In the genomic region with DNA sequence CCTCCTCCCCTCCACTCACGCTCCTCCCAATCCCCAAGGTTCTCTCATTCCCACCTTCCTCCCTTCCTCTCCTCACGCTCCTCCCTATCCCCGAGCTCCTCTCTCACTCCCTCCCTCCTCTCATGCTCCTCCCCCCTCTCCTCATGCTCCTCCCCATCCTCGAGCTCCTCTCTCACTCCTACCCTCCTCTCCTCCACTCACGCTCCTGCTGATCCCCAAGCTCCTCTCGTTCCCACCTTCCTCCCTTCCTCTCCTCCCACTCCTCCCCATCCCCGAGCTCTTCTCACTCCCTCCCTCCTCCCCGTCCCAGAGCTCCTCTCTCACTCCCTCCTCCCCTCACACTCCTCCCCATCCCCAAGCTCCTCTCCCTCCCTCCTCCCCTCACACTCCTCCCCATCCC, we compare ENCODE assay signal across 38 cellular contexts. TPM values are rescaled to one million over a fixed set of nuclear protein-coding genes. Genes with fewer than 3 reads are reported as not detected.
"Had no signal": no experiment of that assay in that cellular context is flagged by ENCODE, and none has a peak within 500 bp of the region (broad histone marks: within the 10 kb centered on the region; RNA-seq: fewer than 3 reads in every experiment).

No MANE protein-coding gene starts in this region.

- H3K4me3 ChIP-seq: ascending aorta, cardiac muscle cell had no signal

- H3K27ac Mint-ChIP-seq: activated CD4-positive, alpha-beta memory T cell treated with anti-CD3 and anti-CD28 coated beads, Interleukin-2, amount 10 ng/mL, durations not matched to agents 7 days and 5 days; activated CD4-positive, alpha-beta T cell treated with anti-CD3 and anti-CD28 coated beads for 36 hours; activated CD4-positive, alpha-beta T cell treated with anti-CD3 and anti-CD28 coated beads, Interleukin-2, amount 10 ng/mL, durations not matched to agents 7 days and 5 days; activated CD8-positive, alpha-beta memory T cell treated with anti-CD3 and anti-CD28 coated beads, Interleukin-2, amount 10 ng/mL, durations not matched to agents 7 days and 5 days; activated CD8-positive, alpha-beta T cell treated with anti-CD3 and anti-CD28 coated beads, Interleukin-2, amount 10 ng/mL, durations not matched to agents 7 days and 5 days; activated naive CD4-positive, alpha-beta T cell treated with anti-CD3 and anti-CD28 coated beads, Interleukin-2, amount 10 ng/mL, durations not matched to agents 7 days and 5 days; activated naive CD4-positive, alpha-beta T cell treated with anti-CD3 and anti-CD28 coated beads, Interleukin-2, amount 50 U/mL, for 24 hours; activated naive CD8-positive, alpha-beta T cell; activated naive CD8-positive, alpha-beta T cell treated with anti-CD3 and anti-CD28 coated beads, Interleukin-2, amount 10 ng/mL, durations not matched to agents 7 days and 5 days; activated naive CD8-positive, alpha-beta T cell treated with anti-CD3 and anti-CD28 coated beads, Interleukin-2, amount 50 U/mL, for 24 hours; activated T-cell treated with anti-CD3 and anti-CD28 coated beads, Interleukin-2, amount 50 U/mL, for 24 hours; activated T-helper 2 cell treated with anti-CD3 and anti-CD28 coated beads, Interferon-gamma antibody, Interleukin-2, Interleukin-4, amounts not matched to agents 10 μg/mL and 5 μg/mL and 100 μg/mL, durations not matched to agents 14 hours and 24 hours and 36 hours; T-helper 1 cell treated with Interleukin-12 subunit alpha and Interleukin-12 subunit beta and Interleukin-4 antibody, amounts not matched to agents 30 μg/mL and 1 μg/mL, for 36 hours; T-helper 2 cell treated with Interferon-gamma antibody and Interleukin-4, amounts not matched to agents 5 μg/mL and 100 μg/mL, for 36 hours had no signal

- H3K36me3 ChIP-seq: ascending aorta, cardiac muscle cell had no signal

- H3K27ac ChIP-seq: ascending aorta, cardiac muscle cell, VCaP had no signal

- H3K36me3 Mint-ChIP-seq: activated CD8-positive, alpha-beta memory T cell treated with anti-CD3 and anti-CD28 coated beads, Interleukin-2, amount 10 ng/mL, durations not matched to agents 7 days and 5 days; activated naive CD4-positive, alpha-beta T cell treated with anti-CD3 and anti-CD28 coated beads, Interleukin-2, amount 10 ng/mL, durations not matched to agents 7 days and 5 days; activated naive CD4-positive, alpha-beta T cell treated with anti-CD3 and anti-CD28 coated beads, Interleukin-2, amount 50 U/mL, for 24 hours; activated naive CD8-positive, alpha-beta T cell; activated naive CD8-positive, alpha-beta T cell treated with anti-CD3 and anti-CD28 coated beads, Interleukin-2, amount 10 ng/mL, durations not matched to agents 7 days and 5 days had no signal

- H3K27me3 ChIP-seq: ascending aorta, cardiac muscle cell had no signal

- H3K4me1 ChIP-seq: ascending aorta had no signal

- FAIRE-seq: bronchial epithelial cell, TTC549 had no signal

- H3K4me3 Mint-ChIP-seq: activated CD4-positive, alpha-beta memory T cell treated with anti-CD3 and anti-CD28 coated beads, Interleukin-2, amount 10 ng/mL, durations not matched to agents 7 days and 5 days; activated CD4-positive, alpha-beta T cell treated with anti-CD3 and anti-CD28 coated beads for 36 hours; activated CD4-positive, alpha-beta T cell treated with anti-CD3 and anti-CD28 coated beads, Interleukin-2, amount 10 ng/mL, durations not matched to agents 7 days and 5 days; activated CD8-positive, alpha-beta memory T cell treated with anti-CD3 and anti-CD28 coated beads, Interleukin-2, amount 10 ng/mL, durations not matched to agents 7 days and 5 days; activated CD8-positive, alpha-beta T cell treated with anti-CD3 and anti-CD28 coated beads, Interleukin-2, amount 10 ng/mL, durations not matched to agents 7 days and 5 days; activated naive CD4-positive, alpha-beta T cell treated with anti-CD3 and anti-CD28 coated beads, Interleukin-2, amount 10 ng/mL, durations not matched to agents 7 days and 5 days; activated naive CD4-positive, alpha-beta T cell treated with anti-CD3 and anti-CD28 coated beads, Interleukin-2, amount 50 U/mL, for 24 hours; activated naive CD8-positive, alpha-beta T cell; activated naive CD8-positive, alpha-beta T cell treated with anti-CD3 and anti-CD28 coated beads, Interleukin-2, amount 10 ng/mL, durations not matched to agents 7 days and 5 days; activated naive CD8-positive, alpha-beta T cell treated with anti-CD3 and anti-CD28 coated beads, Interleukin-2, amount 50 U/mL, for 24 hours; activated T-cell treated with anti-CD3 and anti-CD28 coated beads, Interleukin-2, amount 50 U/mL, for 24 hours; brain; central memory CD8-positive, alpha-beta T cell; T-helper 1 cell treated with Interleukin-12 subunit alpha and Interleukin-12 subunit beta and Interleukin-4 antibody, amounts not matched to agents 30 μg/mL and 1 μg/mL, for 36 hours; T-helper 2 cell treated with Interferon-gamma antibody and Interleukin-4, amounts not matched to agents 5 μg/mL and 100 μg/mL, for 36 hours had no signal

- DNase-seq: activated CD4-positive, alpha-beta memory T cell treated with anti-CD3 and anti-CD28 coated beads, Interleukin-2, amount 10 ng/mL, durations not matched to agents 7 days and 5 days; activated CD4-positive, alpha-beta T cell treated with anti-CD3 and anti-CD28 coated beads for 1 hour; activated CD4-positive, alpha-beta T cell treated with anti-CD3 and anti-CD28 coated beads for 36 hours; activated CD4-positive, alpha-beta T cell treated with anti-CD3 and anti-CD28 coated beads for 48 hours; activated CD4-positive, alpha-beta T cell treated with anti-CD3 and anti-CD28 coated beads, Interleukin-2, amount 10 ng/mL, durations not matched to agents 7 days and 5 days; activated CD4-positive, alpha-beta T cell treated with anti-CD3 and anti-CD28 coated beads, Interleukin-2, amount 50 U/mL, for 48 hours; activated CD4-positive, CD25-positive, alpha-beta regulatory T cell; activated CD8-positive, alpha-beta memory T cell treated with anti-CD3 and anti-CD28 coated beads for 24 hours; activated CD8-positive, alpha-beta memory T cell treated with anti-CD3 and anti-CD28 coated beads, Interleukin-2, amount 10 ng/mL, durations not matched to agents 7 days and 5 days; activated CD8-positive, alpha-beta memory T cell treated with anti-CD3 and anti-CD28 coated beads, Interleukin-2, amount 50 U/mL, for 48 hours; activated CD8-positive, alpha-beta T cell treated with anti-CD3 and anti-CD28 coated beads, Interleukin-2, amount 10 ng/mL, durations not matched to agents 7 days and 5 days; activated effector memory CD4-positive, alpha-beta T cell treated with Interleukin-2 at 50 U/mL for 16 hours; activated gamma-delta T cell; activated naive CD4-positive, alpha-beta T cell treated with anti-CD3 and anti-CD28 coated beads, Interleukin-2, amount 10 ng/mL, durations not matched to agents 7 days and 5 days; activated naive CD4-positive, alpha-beta T cell treated with Interleukin-2 at 50 U/mL for 16 hours; activated naive CD8-positive, alpha-beta T cell treated with anti-CD3 and anti-CD28 coated beads, Interleukin-2, amount 10 ng/mL, durations not matched to agents 7 days and 5 days; activated naive CD8-positive, alpha-beta T cell treated with anti-CD3 and anti-CD28 coated beads, Interleukin-2, amount 50 U/mL, for 24 hours; activated T-cell treated with anti-CD3 and anti-CD28 coated beads, Interleukin-2, amount 50 U/mL, for 24 hours; activated T-cell treated with anti-CD3 and anti-CD28 coated beads, Interleukin-2, amount 50 U/mL, for 48 hours; amygdala; anterior cingulate cortex; caudate nucleus; cerebellar nuclear complex; T-helper 1 cell; T-helper 9 cell had no signal

- ATAC-seq: activated CD4-positive, alpha-beta T cell treated with anti-CD3 and anti-CD28 coated beads for 36 hours; activated CD4-positive, CD25-positive, alpha-beta regulatory T cell treated with anti-CD3 and anti-CD28 coated beads, Interleukin-2, amount 50 U/mL, for 24 hours; activated CD8-positive, alpha-beta memory T cell treated with anti-CD3 and anti-CD28 coated beads, Interleukin-2, amount 10 ng/mL, durations not matched to agents 7 days and 5 days; activated CD8-positive, alpha-beta T cell treated with anti-CD3 and anti-CD28 coated beads, Interleukin-2, amount 10 ng/mL, durations not matched to agents 7 days and 5 days; activated naive CD8-positive, alpha-beta T cell treated with anti-CD3 and anti-CD28 coated beads, Interleukin-2, amount 50 U/mL, for 24 hours had no signal

- H3K4me1 Mint-ChIP-seq: activated CD4-positive, alpha-beta memory T cell treated with anti-CD3 and anti-CD28 coated beads, Interleukin-2, amount 10 ng/mL, durations not matched to agents 7 days and 5 days; activated CD4-positive, alpha-beta T cell treated with anti-CD3 and anti-CD28 coated beads for 36 hours; activated CD4-positive, alpha-beta T cell treated with anti-CD3 and anti-CD28 coated beads, Interleukin-2, amount 10 ng/mL, durations not matched to agents 7 days and 5 days; activated CD8-positive, alpha-beta memory T cell treated with anti-CD3 and anti-CD28 coated beads, Interleukin-2, amount 10 ng/mL, durations not matched to agents 7 days and 5 days; activated naive CD4-positive, alpha-beta T cell treated with anti-CD3 and anti-CD28 coated beads, Interleukin-2, amount 10 ng/mL, durations not matched to agents 7 days and 5 days; activated naive CD4-positive, alpha-beta T cell treated with anti-CD3 and anti-CD28 coated beads, Interleukin-2, amount 50 U/mL, for 24 hours; activated naive CD8-positive, alpha-beta T cell treated with anti-CD3 and anti-CD28 coated beads, Interleukin-2, amount 50 U/mL, for 24 hours; central memory CD8-positive, alpha-beta T cell had no signal

- H3K9me3 ChIP-seq: ascending aorta had no signal

- H3K27me3 Mint-ChIP-seq: activated CD4-positive, alpha-beta memory T cell treated with anti-CD3 and anti-CD28 coated beads, Interleukin-2, amount 10 ng/mL, durations not matched to agents 7 days and 5 days; activated CD4-positive, alpha-beta T cell treated with anti-CD3 and anti-CD28 coated beads, Interleukin-2, amount 10 ng/mL, durations not matched to agents 7 days and 5 days had no signal

- H3K9me3 Mint-ChIP-seq: activated CD4-positive, alpha-beta memory T cell treated with anti-CD3 and anti-CD28 coated beads, Interleukin-2, amount 10 ng/mL, durations not matched to agents 7 days and 5 days; activated CD4-positive, alpha-beta T cell treated with anti-CD3 and anti-CD28 coated beads, Interleukin-2, amount 10 ng/mL, durations not matched to agents 7 days and 5 days; activated naive CD4-positive, alpha-beta T cell treated with anti-CD3 and anti-CD28 coated beads, Interleukin-2, amount 10 ng/mL, durations not matched to agents 7 days and 5 days; activated naive CD4-positive, alpha-beta T cell treated with anti-CD3 and anti-CD28 coated beads, Interleukin-2, amount 50 U/mL, for 24 hours; activated naive CD8-positive, alpha-beta T cell treated with anti-CD3 and anti-CD28 coated beads, Interleukin-2, amount 10 ng/mL, durations not matched to agents 7 days and 5 days; activated T-cell treated with anti-CD3 and anti-CD28 coated beads, Interleukin-2, amount 50 U/mL, for 24 hours; activated T-helper 2 cell treated with anti-CD3 and anti-CD28 coated beads, Interferon-gamma antibody, Interleukin-2, Interleukin-4, amounts not matched to agents 10 μg/mL and 5 μg/mL and 100 μg/mL, durations not matched to agents 14 hours and 24 hours and 36 hours; T-helper 1 cell treated with Interleukin-12 subunit alpha and Interleukin-12 subunit beta and Interleukin-4 antibody, amounts not matched to agents 30 μg/mL and 1 μg/mL, for 36 hours; T-helper 2 cell treated with Interferon-gamma antibody and Interleukin-4, amounts not matched to agents 5 μg/mL and 100 μg/mL, for 36 hours had no signal

RNA-seq across cellular contexts. Expression of a gene that starts 31.4 kb away (rescaled TPM):
- total RNA-seq: activated CD4-positive, alpha-beta memory T cell treated with anti-CD3 and anti-CD28 coated beads, Interleukin-2, amount 10 ng/mL, durations not matched to agents 7 days and 5 days; activated CD4-positive, alpha-beta T cell treated with anti-CD3 and anti-CD28 coated beads, Interleukin-2, amount 10 ng/mL, durations not matched to agents 7 days and 5 days; activated CD8-positive, alpha-beta memory T cell treated with anti-CD3 and anti-CD28 coated beads, Interleukin-2, amount 10 ng/mL, durations not matched to agents 7 days and 5 days; activated CD8-positive, alpha-beta T cell treated with anti-CD3 and anti-CD28 coated beads, Interleukin-2, amount 10 ng/mL, durations not matched to agents 7 days and 5 days; activated naive CD8-positive, alpha-beta T cell treated with anti-CD3 and anti-CD28 coated beads, Interleukin-2, amount 10 ng/mL, durations not matched to agents 7 days and 5 days; activated T-helper 2 cell treated with anti-CD3 and anti-CD28 coated beads, Interferon-gamma antibody, Interleukin-2, Interleukin-4, amounts not matched to agents 10 μg/mL and 5 μg/mL and 100 μg/mL, durations not matched to agents 14 hours and 24 hours and 36 hours; ascending aorta had no signal
